ENCODE assay signal across 8 cellular contexts in genomic region chr5:160438316-160439204, GRCh38. TPM values are rescaled to one million over a fixed set of nuclear protein-coding genes. Genes with fewer than 3 reads are reported as not detected.
DNase-seq lines count a peak whose midpoint lies in the region; ATAC-seq and TF ChIP-seq lines count a peak whose summit lies in the region.

No MANE protein-coding gene starts in this region.

- peak overlapping the region; percentile 65 to 97 (median 86) for H3K27ac Mint-ChIP-seq in CD8-positive, alpha-beta memory T cell
- H3K27ac Mint-ChIP-seq in stimulated activated memory B cell treated with anti-CD40 and anti-IgM and Interleukin-4, amounts not matched to agents 10 μg/mL and 1 μg/mL and 100 μg/mL, for 72 hours: peak overlapping the region; percentile 90

- H3K27me3 Mint-ChIP-seq in CD8-positive, alpha-beta memory T cell: peaks cover 2 to 13% of the 10 kb centered on the region in 2 donors
- H3K27me3 Mint-ChIP-seq in stimulated activated memory B cell treated with anti-CD40 and anti-IgM and Interleukin-4, amounts not matched to agents 10 μg/mL and 1 μg/mL and 100 μg/mL, for 72 hours: no peaks in the 10 kb centered on the region

- no peaks in the 10 kb centered on the region for H3K9me3 ChIP-seq in CD8-positive, alpha-beta memory T cell (ENCODE audit: low read length)
- no peaks in the 10 kb centered on the region for H3K9me3 ChIP-seq in mucosa of stomach (ENCODE audit: control insufficient read depth, low read length)

- no peaks in the 10 kb centered on the region for H3K4me1 ChIP-seq in CD8-positive, alpha-beta memory T cell (ENCODE audit: insufficient read depth, low read length)
- H3K4me1 ChIP-seq in mucosa of stomach (ENCODE audit: control insufficient read depth, insufficient read depth, low read length): peaks cover 8% of the 10 kb centered on the region

- CTCF ChIA-PET in CD8-positive, alpha-beta memory T cell (lab: Charles Lee): interaction anchor here (0.6 to 5.7 kb wide), 31 partner anchors 9 to 518 kb away, joined by 3 to 155 read pairs (median 5); partner anchors contain the start of genes FAM200C, PTTG1 and SLU7

- H3K9me3 Mint-ChIP-seq in CD8-positive, alpha-beta memory T cell: no peaks in the 10 kb centered on the region
- no peaks in the 10 kb centered on the region for H3K9me3 Mint-ChIP-seq in stimulated activated memory B cell treated with anti-CD40 and anti-IgM and Interleukin-4, amounts not matched to agents 10 μg/mL and 1 μg/mL and 100 μg/mL, for 72 hours

- peaks cover 12 to 20% (median 14%) of the 10 kb centered on the region in 3 donors for H3K4me1 Mint-ChIP-seq in CD8-positive, alpha-beta memory T cell
- H3K4me1 Mint-ChIP-seq in stimulated activated memory B cell treated with anti-CD40 and anti-IgM and Interleukin-4, amounts not matched to agents 10 μg/mL and 1 μg/mL and 100 μg/mL, for 72 hours: peaks cover 66% of the 10 kb centered on the region

- peak overlapping the region; percentile 49 for H3K27ac ChIP-seq in CD8-positive, alpha-beta memory T cell (ENCODE audit: low read depth, low read length)

- POLR2A ChIA-PET in CD8-positive, alpha-beta memory T cell (lab: Charles Lee): interaction anchor here (0.6 to 1.8 kb wide), 5 partner anchors 13 to 28 kb away, joined by 3 to 11 read pairs (median 4); partner anchors contain the start of genes PTTG1 and SLU7

- H3K9ac ChIP-seq in mucosa of stomach (ENCODE audit: low read length): peak overlapping the region; percentile 35

- no peaks in the 10 kb centered on the region for H3K27me3 ChIP-seq in CD8-positive, alpha-beta memory T cell (ENCODE audit: insufficient read depth, low read length, poor library complexity, severe bottlenecking)
- H3K27me3 ChIP-seq in mucosa of stomach (ENCODE audit: control insufficient read depth, insufficient read depth, low read length): no peaks in the 10 kb centered on the region

- ATAC-seq in GM19463 (IDR thresholded peaks at IDR 0.05; ENCODE audit: unreplicated experiment) (peak; percentile 17), HG03575 (IDR thresholded peaks at IDR 0.05; ENCODE audit: extremely low read depth, insufficient number of reproducible peaks, low FRiP score, unreplicated experiment) (peak; percentile 16)
- ATAC-seq in stimulated activated memory B cell treated with anti-CD40 and anti-IgM and Interleukin-4, amounts not matched to agents 10 μg/mL and 1 μg/mL and 100 μg/mL, for 72 hours: peak; percentile 70

- H3K4me3 ChIP-seq in CD8-positive, alpha-beta memory T cell (ENCODE audit: low read length): peak overlapping the region; percentile 69
- peak overlapping the region; percentile 49 for H3K4me3 ChIP-seq in epithelial cell of proximal tubule (ENCODE audit: low read depth, low read length)
- H3K4me3 ChIP-seq in mucosa of stomach (ENCODE audit: low read length): peak overlapping the region; percentile 31

- H3K4me3 Mint-ChIP-seq in CD8-positive, alpha-beta memory T cell: peak overlapping the region; percentile 85 to 98 (median 92)
- peak overlapping the region; percentile 83 for H3K4me3 Mint-ChIP-seq in stimulated activated memory B cell treated with anti-CD40 and anti-IgM and Interleukin-4, amounts not matched to agents 10 μg/mL and 1 μg/mL and 100 μg/mL, for 72 hours

- no peaks in the 10 kb centered on the region for H3K36me3 ChIP-seq in CD8-positive, alpha-beta memory T cell (ENCODE audit: insufficient read depth, low read length)
- no peaks in the 10 kb centered on the region for H3K36me3 ChIP-seq in mucosa of stomach (ENCODE audit: control insufficient read depth, insufficient read depth, low read length)

- peak; percentile 92 for TF ChIP-seq CTCF in epithelial cell of proximal tubule (conservative IDR thresholded peaks at IDR 0.05; ENCODE audit: low read depth, low read length)

- H3K36me3 Mint-ChIP-seq in CD8-positive, alpha-beta memory T cell: peaks cover 0 to 4% (median 0%) of the 10 kb centered on the region in 3 donors
- H3K36me3 Mint-ChIP-seq in stimulated activated memory B cell treated with anti-CD40 and anti-IgM and Interleukin-4, amounts not matched to agents 10 μg/mL and 1 μg/mL and 100 μg/mL, for 72 hours: no peaks in the 10 kb centered on the region

- peak; percentile 19 to 65 (median 56) for DNase-seq in CD8-positive, alpha-beta memory T cell
- DNase-seq in NOMO-1 (lab: John Stamatoyannopoulos, UW; ENCODE audit: unreplicated experiment in 2 of 2) (peak; percentile 37 to 83), epithelial cell of proximal tubule (ENCODE audit: low read depth) (no peak)
- DNase-seq in activated CD8-positive, alpha-beta memory T cell treated with anti-CD3 and anti-CD28 coated beads, Interleukin-2, amount 50 U/mL, for 48 hours: peak; percentile 74

RNA-seq across cellular contexts. Expression of gene PTTG1, which starts 16.9 kb away (rescaled TPM):
- total RNA-seq in CD8-positive, alpha-beta memory T cell: 10 to 100 TPM; 79.8 to 82.2 TPM
- 40.2 TPM for polyA plus RNA-seq in CD8-positive, alpha-beta memory T cell
- total RNA-seq in epithelial cell of proximal tubule: 530 and 963 TPM in 2 replicates

RNA-seq across cellular contexts. Expression of gene SLU7, which starts 19.7 kb away (rescaled TPM):
- total RNA-seq in CD8-positive, alpha-beta memory T cell: 10 to 100 TPM; 48.3 to 55.7 TPM
- 94.1 TPM for polyA plus RNA-seq in CD8-positive, alpha-beta memory T cell
- 40.1 and 59.0 TPM in 2 replicates for total RNA-seq in epithelial cell of proximal tubule

RNA-seq across cellular contexts. Expression of gene FAM200C, which starts 38.7 kb away (rescaled TPM):
- total RNA-seq in CD8-positive, alpha-beta memory T cell: 1 to 10 TPM; 1.0 to 1.2 TPM
- polyA plus RNA-seq in CD8-positive, alpha-beta memory T cell: 0.12 TPM
- 1.3 and 2.5 TPM in 2 replicates for total RNA-seq in epithelial cell of proximal tubule

Comparison
In these comparisons a context has a peak if more than half of its experiments do, and no peak if none do; other contexts are left out.
1. ATAC-seq: peak in every context shown above with its lines; median percentile 70 in stimulated activated memory B cell treated with anti-CD40 and anti-IgM and Interleukin-4, amounts not matched to agents 10 μg/mL and 1 μg/mL and 100 μg/mL, for 72 hours; 17 in GM19463; 16 in HG03575.